ENCODE assay signal across 18 cellular contexts in genomic region chr3:132870596-132870995, GRCh38.
DNase-seq lines count a peak whose midpoint lies in the region; ATAC-seq, FAIRE-seq and TF ChIP-seq lines count a peak whose summit lies in the region.
"Had no signal": no experiment of that assay in that cellular context is flagged by ENCODE, and none has a peak within 500 bp of the region (broad histone marks: within the 10 kb centered on the region; RNA-seq: fewer than 3 reads in every experiment).

No MANE protein-coding gene starts in this region.

- intact Hi-C loops in CD4-positive, alpha-beta T cell (cut with DNase I, micrococcal nuclease) = no loop called here

- no peaks in the 10 kb centered on the region for H3K9me3 ChIP-seq in astrocyte (ENCODE audit: insufficient read depth, low read depth, low read length)
- H3K9me3 ChIP-seq in CD4-positive, alpha-beta T cell (ENCODE audit: control insufficient read depth, low read length) = no peaks in the 10 kb centered on the region
- H3K9me3 ChIP-seq: BLaER1 had no signal

- H3K27ac Mint-ChIP-seq in astrocyte (ENCODE audit: unreplicated experiment) = no peak overlapping the region
- no peak overlapping the region for H3K27ac Mint-ChIP-seq in CD4-positive, alpha-beta T cell
- H3K27ac Mint-ChIP-seq: memory B cell; stimulated activated naive CD8-positive, alpha-beta T cell treated with anti-CD3 and anti-CD28 coated beads, Interleukin-15, Interleukin-2, amounts not matched to agents 100 ng/mL and 50 ng/mL, for 24 hours; type B pancreatic cell had no signal

- H3K4me1 Mint-ChIP-seq in astrocyte (ENCODE audit: low read depth, unreplicated experiment) = peaks cover 4% of the 10 kb centered on the region
- no peaks in the 10 kb centered on the region for H3K4me1 Mint-ChIP-seq in CD4-positive, alpha-beta T cell (ENCODE audit: low read depth)
- H3K4me1 Mint-ChIP-seq: memory B cell had no signal

- H3K4me2 ChIP-seq in astrocyte (ENCODE audit: low read length) = no peak overlapping the region
- H3K4me2 ChIP-seq: BLaER1 had no signal

- H3K9me3 Mint-ChIP-seq in astrocyte (ENCODE audit: unreplicated experiment) = no peaks in the 10 kb centered on the region
- no peaks in the 10 kb centered on the region for H3K9me3 Mint-ChIP-seq in CD4-positive, alpha-beta T cell
- H3K9me3 Mint-ChIP-seq: memory B cell; neural crest cell; stimulated activated naive CD8-positive, alpha-beta T cell treated with anti-CD3 and anti-CD28 coated beads, Interleukin-15, Interleukin-2, amounts not matched to agents 100 ng/mL and 50 ng/mL, for 24 hours; type B pancreatic cell had no signal

- POLR2A ChIA-PET in CD4-positive, alpha-beta T cell (lab: Charles Lee) = no interaction called here

- no peak overlapping the region for H3K9ac ChIP-seq in astrocyte (ENCODE audit: low read length)
- H3K9ac ChIP-seq: BLaER1 had no signal

- no peak overlapping the region for H2AFZ ChIP-seq in astrocyte (ENCODE audit: low read depth, low read length)

- H3K27ac ChIP-seq in astrocyte (ENCODE audit: low read depth, low read length) = no peak overlapping the region
- no peak overlapping the region for H3K27ac ChIP-seq in CD4-positive, alpha-beta T cell (ENCODE audit: low read depth, low read length)
- H3K27ac ChIP-seq: BLaER1 had no signal

- no peak overlapping the region for H3K4me3 Mint-ChIP-seq in astrocyte (ENCODE audit: unreplicated experiment)
- no peak overlapping the region for H3K4me3 Mint-ChIP-seq in CD4-positive, alpha-beta T cell
- H3K4me3 Mint-ChIP-seq: memory B cell; neural crest cell; stimulated activated naive CD8-positive, alpha-beta T cell treated with anti-CD3 and anti-CD28 coated beads, Interleukin-15, Interleukin-2, amounts not matched to agents 100 ng/mL and 50 ng/mL, for 24 hours; type B pancreatic cell had no signal

- H3K27me3 ChIP-seq in astrocyte (ENCODE audit: insufficient read depth, low read length) = no peaks in the 10 kb centered on the region
- no peaks in the 10 kb centered on the region for H3K27me3 ChIP-seq in CD4-positive, alpha-beta T cell (ENCODE audit: control insufficient read depth, insufficient read depth, low read length)
- H3K27me3 ChIP-seq: BLaER1 had no signal

- FAIRE-seq in astrocyte (lab: Jason Lieb, UNC) = no peak
- FAIRE-seq: A204.1, islet of Langerhans had no signal

- ATAC-seq in CD4-positive, alpha-beta T cell (ENCODE audit: poor library complexity) = no peak

- H3K79me2 ChIP-seq in astrocyte (ENCODE audit: insufficient read depth, low read length) = no peaks in the 10 kb centered on the region

- no peaks in the 10 kb centered on the region for H3K4me1 ChIP-seq in astrocyte (ENCODE audit: insufficient read depth, low read length)
- H3K4me1 ChIP-seq: BLaER1 had no signal

- H4K20me1 ChIP-seq in astrocyte (ENCODE audit: insufficient read depth, low read length) = no peaks in the 10 kb centered on the region
- H4K20me1 ChIP-seq: BLaER1 had no signal

- TF ChIP-seq CTCF in astrocyte (IDR thresholded peaks at IDR 0.05; ENCODE audit: insufficient read depth, low read depth, low read length) = no peak
- no peak for TF ChIP-seq CTCF in CD4-positive, alpha-beta T cell (IDR thresholded peaks at IDR 0.05)

- peaks cover 3% of the 10 kb centered on the region for H3K27me3 Mint-ChIP-seq in astrocyte (ENCODE audit: low read depth, unreplicated experiment)
- H3K27me3 Mint-ChIP-seq in CD4-positive, alpha-beta T cell = peaks cover 25% of the 10 kb centered on the region
- H3K27me3 Mint-ChIP-seq: type B pancreatic cell had no signal

- CTCF ChIA-PET in CD4-positive, alpha-beta T cell (lab: Charles Lee) = no interaction called here

- peak; percentile 60 for DNase-seq in NCI-H2171 treated with DMSO at 0.1 percent for 48 hours (lab: John Stamatoyannopoulos, UW)
- DNase-seq in NCI-H2171 (lab: John Stamatoyannopoulos, UW) = no peak
- DNase-seq in NCI-H510A treated with DMSO at 0.1 percent for 48 hours (lab: John Stamatoyannopoulos, UW) = peak; percentile 34
- peak; percentile 1 for DNase-seq in astrocyte (ENCODE audit: low read depth)
- DNase-seq in stimulated activated CD4-positive, alpha-beta T cell treated with anti-CD3 and anti-CD28 coated beads, Interleukin-2, amount 100 ng/mL, for 24 hours = no peak
- DNase-seq in NOMO-1 (lab: John Stamatoyannopoulos, UW; ENCODE audit: unreplicated experiment in 2 of 2) = no peak
- DNase-seq in stimulated activated CD4-positive, alpha-beta T cell treated with anti-CD3 and anti-CD28 coated beads, Interleukin-4, amount 100 ng/mL, for 1 hour = no peak
- DNase-seq in CD4-positive, alpha-beta T cell = no peak
- DNase-seq: activated effector memory CD4-positive, alpha-beta T cell treated with anti-CD3 and anti-CD28 coated beads, Interleukin-2, amount 50 U/mL, for 16 hours; H7; stimulated activated CD4-positive, alpha-beta T cell treated with anti-CD3 and anti-CD28 coated beads, Interleukin-15, amount 100 ng/mL, for 24 hours had no signal

- H3K36me3 ChIP-seq in astrocyte (ENCODE audit: insufficient read depth, low read length) = no peaks in the 10 kb centered on the region
- H3K36me3 ChIP-seq: BLaER1 had no signal

- no peaks in the 10 kb centered on the region for H3K36me3 Mint-ChIP-seq in astrocyte (ENCODE audit: low read depth, unreplicated experiment)
- H3K36me3 Mint-ChIP-seq in CD4-positive, alpha-beta T cell (ENCODE audit: low read depth) = no peaks in the 10 kb centered on the region
- H3K36me3 Mint-ChIP-seq: memory B cell, type B pancreatic cell had no signal

- H3K4me3 ChIP-seq in astrocyte (ENCODE audit: insufficient read depth, low read depth, low read length) = no peak overlapping the region
- H3K4me3 ChIP-seq: BLaER1 had no signal

Comparison
In these comparisons a context has a peak if more than half of its experiments do, and no peak if none do; other contexts are left out.
1. DNase-seq: peak in NCI-H2171 treated with DMSO at 0.1 percent for 48 hours (single experiment), NCI-H510A treated with DMSO at 0.1 percent for 48 hours (single experiment) and astrocyte (single experiment); none in NCI-H2171 (single experiment), stimulated activated CD4-positive, alpha-beta T cell treated with anti-CD3 and anti-CD28 coated beads, Interleukin-2, amount 100 ng/mL, for 24 hours (0 of 2), NOMO-1 (0 of 2), stimulated activated CD4-positive, alpha-beta T cell treated with anti-CD3 and anti-CD28 coated beads, Interleukin-4, amount 100 ng/mL, for 1 hour (single experiment) and CD4-positive, alpha-beta T cell (0 of 10).